ENCODE assay signal across 23 cellular contexts in genomic region chr5:1037671-1038416, GRCh38. TPM values are rescaled to one million over a fixed set of nuclear protein-coding genes. Genes with fewer than 3 reads are reported as not detected.
DNase-seq lines count a peak whose midpoint lies in the region; ATAC-seq, FAIRE-seq and TF ChIP-seq lines count a peak whose summit lies in the region.
"Had no signal": no experiment of that assay in that cellular context is flagged by ENCODE, and none has a peak within 500 bp of the region (broad histone marks: within the 10 kb centered on the region; RNA-seq: fewer than 3 reads in every experiment).

No MANE protein-coding gene starts in this region.

- H3F3A ChIP-seq in SK-N-SH (replicated peaks; ENCODE audit: insufficient read depth) = no peaks in the 10 kb centered on the region

- H3K4me1 ChIP-seq in SK-N-SH (ENCODE audit: control insufficient read depth in 1 of 2, insufficient read depth in 2 of 2, low read depth in 1 of 2, low read length in 1 of 2) = no peaks in the 10 kb centered on the region
- H3K4me1 ChIP-seq in K562 (replicated peaks in 1 of 2; ENCODE audit: control insufficient read depth in 2 of 2, insufficient read depth in 2 of 2, low read length in 2 of 2) = peaks cover 0 to 23% of the 10 kb centered on the region in 2 experiments; a peak in 2 of 5 replicates
- H3K4me1 ChIP-seq in right cardiac atrium (ENCODE audit: control insufficient read depth, insufficient read depth, low read length) = no peaks in the 10 kb centered on the region
- H3K4me1 ChIP-seq: SJCRH30 had no signal

- H3K9me3 Mint-ChIP-seq in activated CD8-positive, alpha-beta T cell treated with anti-CD3 and anti-CD28 coated beads, Interleukin-2, amount 10 ng/mL, durations not matched to agents 7 days and 5 days (ENCODE audit: insufficient read depth) = no peaks in the 10 kb centered on the region
- H3K9me3 Mint-ChIP-seq: CD8-positive, alpha-beta T cell had no signal

- no peaks in the 10 kb centered on the region for H3K9me2 ChIP-seq in SK-N-SH

- H3K27me3 ChIP-seq in SK-N-SH (ENCODE audit: insufficient read depth) (no peaks in the 10 kb centered on the region), K562 (ENCODE audit: control insufficient read depth in 2 of 2, insufficient read depth in 2 of 2, low read length in 2 of 2) (peaks cover 16 to 49% of the 10 kb centered on the region in 2 experiments; a peak in 4 of 5 replicates), right cardiac atrium (ENCODE audit: control insufficient read depth, insufficient read depth) (no peaks in the 10 kb centered on the region)
- H3K27me3 ChIP-seq: SJCRH30 had no signal

- no peaks in the 10 kb centered on the region for H3K27me3 Mint-ChIP-seq in activated CD8-positive, alpha-beta T cell treated with anti-CD3 and anti-CD28 coated beads, Interleukin-2, amount 10 ng/mL, durations not matched to agents 7 days and 5 days (ENCODE audit: low read depth)

- FAIRE-seq in K562 (lab: Jason Lieb, UNC) = no peak
- FAIRE-seq: GM12891, GM19239 had no signal

- intact Hi-C loops in K562 (cut with micrococcal nuclease) (no loop called here), right cardiac atrium (cut with DNase I) (no loop called here), posterior vena cava (cut with DNase I) (no loop called here)

- H3K9ac ChIP-seq in SK-N-SH (no peak overlapping the region), K562 (ENCODE audit: insufficient read depth in 1 of 2, low read depth in 2 of 2, low read length in 2 of 2) (no peak overlapping the region; a peak in 1 of 4 replicates)
- H3K9ac ChIP-seq: KMS-11 had no signal

- no peaks in the 10 kb centered on the region for H3K79me2 ChIP-seq in SK-N-SH (ENCODE audit: insufficient read depth)
- H3K79me2 ChIP-seq in K562 (ENCODE audit: control insufficient read depth, insufficient read depth, low read length) = no peaks in the 10 kb centered on the region

- H3K9me3 ChIP-seq in SK-N-SH (no peaks in the 10 kb centered on the region), K562 (replicated peaks; ENCODE audit: control insufficient read depth, insufficient read depth, low read depth, low read length) (no peaks in the 10 kb centered on the region; the same call in 1 of the 2 replicates), right cardiac atrium (ENCODE audit: control insufficient read depth, low read length) (no peaks in the 10 kb centered on the region)
- H3K9me3 ChIP-seq: SJCRH30 had no signal

- no peaks in the 10 kb centered on the region for H3K36me3 Mint-ChIP-seq in activated CD8-positive, alpha-beta T cell treated with anti-CD3 and anti-CD28 coated beads, Interleukin-2, amount 10 ng/mL, durations not matched to agents 7 days and 5 days (ENCODE audit: low read depth)
- H3K36me3 Mint-ChIP-seq: CD8-positive, alpha-beta T cell had no signal

- no peak overlapping the region for H2AFZ ChIP-seq in SK-N-SH (ENCODE audit: low read depth)
- no peak overlapping the region for H2AFZ ChIP-seq in K562 (ENCODE audit: low read depth, low read length)
- H2AFZ ChIP-seq: PC-9 had no signal

- no peak overlapping the region for H3K27ac ChIP-seq in SK-N-SH (ENCODE audit: low read depth in 2 of 2, low read length in 1 of 2)
- H3K27ac ChIP-seq in K562 (ENCODE audit: extremely low read depth, low read depth, low read length) = no peak overlapping the region
- no peak overlapping the region for H3K27ac ChIP-seq in right cardiac atrium (ENCODE audit: low read length)
- H3K27ac ChIP-seq: 22Rv1, KMS-11, PC-9, RWPE1, SJCRH30 had no signal

- no peak overlapping the region for H3K4me2 ChIP-seq in SK-N-SH
- no peak overlapping the region for H3K4me2 ChIP-seq in K562 (ENCODE audit: insufficient read depth, low read length)
- H3K4me2 ChIP-seq: KMS-11, PC-9 had no signal

- WGBS in SK-N-SH (ENCODE audit: low lambda C conversion rate) = 91% methylated on average over 14 of the region's 43 CpGs
- 13% methylated on average over 41 of the region's 43 CpGs for WGBS in K562 (ENCODE audit: insufficient coverage, low coverage, missing lambda C conversion rate)
- 92% methylated on average over 43 of the region's 43 CpGs for WGBS in right cardiac atrium

- H3K4me3 Mint-ChIP-seq in activated CD8-positive, alpha-beta T cell treated with anti-CD3 and anti-CD28 coated beads, Interleukin-2, amount 10 ng/mL, durations not matched to agents 7 days and 5 days = no peak overlapping the region
- H3K4me3 Mint-ChIP-seq: CD8-positive, alpha-beta T cell had no signal

- BruUV-seq in K562 (replicated peaks; lab: Mats Ljungman, UMichigan) = no TSS peak

- no peak overlapping the region for H3K27ac Mint-ChIP-seq in activated CD8-positive, alpha-beta T cell treated with anti-CD3 and anti-CD28 coated beads, Interleukin-2, amount 10 ng/mL, durations not matched to agents 7 days and 5 days
- H3K27ac Mint-ChIP-seq: CD8-positive, alpha-beta T cell had no signal

- H3K4me3 ChIP-seq in SK-N-SH (ENCODE audit: low read depth in 2 of 2, low read length in 1 of 2) (no peak overlapping the region), K562 (no peak overlapping the region), right cardiac atrium (ENCODE audit: low read length) (no peak overlapping the region)
- H3K4me3 ChIP-seq: PC-9, SJCRH30 had no signal

- TF ChIP-seq EP300 in SK-N-SH (IDR thresholded peaks at IDR 0.05; ENCODE audit: borderline replicate concordance in 1 of 2, low read depth in 1 of 2, low read length in 1 of 2) (no peak), K562 (IDR thresholded peaks at IDR 0.05; ENCODE audit: low read length) (no peak)

- in situ Hi-C loops in K562 (cut with MboI) = no loop called here

- no peaks in the 10 kb centered on the region for H3K9me1 ChIP-seq in K562 (ENCODE audit: control insufficient read depth, insufficient read depth, low read length)

- TF ChIP-seq CTCF in SK-N-SH (IDR thresholded peaks at IDR 0.05) (no peak), K562 (IDR thresholded peaks at IDR 0.05 in 2 of 3, conservative IDR thresholded peaks at IDR 0.05 in 1 of 3; ENCODE audit: insufficient read depth in 2 of 3, low read depth in 1 of 3, low read length in 3 of 3) (no peak)

- no peaks in the 10 kb centered on the region for H3K36me3 ChIP-seq in SK-N-SH (replicated peaks in 1 of 2; ENCODE audit: control insufficient read depth in 1 of 2, insufficient read depth in 2 of 2, low read length in 1 of 2)
- no peaks in the 10 kb centered on the region for H3K36me3 ChIP-seq in K562 (ENCODE audit: control insufficient read depth, insufficient read depth, low read length)
- H3K36me3 ChIP-seq: SJCRH30 had no signal

- CTCF ChIA-PET in SK-N-SH (lab: Yijun Ruan, JAX) = no interaction called here
- CTCF ChIA-PET in K562 (lab: Yijun Ruan, JAX; ENCODE audit: low intra/inter-chr PET ratio) = no interaction called here
- CTCF ChIA-PET in activated CD8-positive, alpha-beta T cell treated with anti-CD3 and anti-CD28 coated beads, Interleukin-2, amount 10 ng/mL, durations not matched to agents 7 days and 5 days (lab: Charles Lee) = no interaction called here

- POLR2A ChIA-PET in SK-N-SH (lab: Yijun Ruan, JAX) = no interaction called here
- POLR2A ChIA-PET in K562 (lab: Yijun Ruan, JAX) = interaction anchor here (0.6 to 0.7 kb wide), 2 partner anchors 28 to 94 kb away, joined by 3 read pairs; no protein-coding TSS in a partner anchor
- POLR2A ChIA-PET in activated CD8-positive, alpha-beta T cell treated with anti-CD3 and anti-CD28 coated beads, Interleukin-2, amount 10 ng/mL, durations not matched to agents 7 days and 5 days (lab: Charles Lee) = no interaction called here

- no peak for TF ChIP-seq POLR2A in K562 (conservative IDR thresholded peaks at IDR 0.05)

- DNase-seq in SK-N-SH (peak; percentile 18), K562 (ENCODE audit: extremely low read depth in 1 of 4, low spot score in 3 of 4) (no peak), right cardiac atrium (peak; percentile 12 to 53 (median 45)), posterior vena cava (ENCODE audit: low spot score) (peak; percentile 78)
- DNase-seq in activated CD4-positive, alpha-beta T cell treated with anti-CD3 and anti-CD28 coated beads for 4 hours = no peak
- no peak for DNase-seq in activated CD8-positive, alpha-beta T cell treated with anti-CD3 and anti-CD28 coated beads, Interleukin-2, amount 10 ng/mL, durations not matched to agents 7 days and 5 days
- DNase-seq: Calu3; CD8-positive, alpha-beta T cell; EL; GOT3; NCI-H1417 treated with DMSO at 0.1 percent for 48 hours; NCI-H1930; NCI-H526; PC-9; SJCRH30 had no signal

- H4K20me1 ChIP-seq in SK-N-SH (ENCODE audit: insufficient read depth) = no peaks in the 10 kb centered on the region
- peaks cover under 1% of the 10 kb centered on the region; the same call in 1 of the 2 replicates for H4K20me1 ChIP-seq in K562 (replicated peaks; ENCODE audit: control insufficient read depth, insufficient read depth, low read length)

- ATAC-seq in SK-N-SH treated with all-trans-retinoic acid at 6 μM for 48 hours = no peak
- ATAC-seq in K562 = peak; percentile 47
- ATAC-seq in right cardiac atrium = no peak
- no peak for ATAC-seq in HG03108 (IDR thresholded peaks at IDR 0.05; ENCODE audit: unreplicated experiment)
- no peak for ATAC-seq in activated CD8-positive, alpha-beta T cell treated with anti-CD3 and anti-CD28 coated beads, Interleukin-2, amount 10 ng/mL, durations not matched to agents 7 days and 5 days
- ATAC-seq: CD8-positive, alpha-beta T cell had no signal

- no peaks in the 10 kb centered on the region for H3K4me1 Mint-ChIP-seq in activated CD8-positive, alpha-beta T cell treated with anti-CD3 and anti-CD28 coated beads, Interleukin-2, amount 10 ng/mL, durations not matched to agents 7 days and 5 days (ENCODE audit: low read depth)

- TF ChIP-seq RAD21 in SK-N-SH (IDR thresholded peaks at IDR 0.05; ENCODE audit: low read length) (no peak), K562 (CRISPR knock-in tag; conservative IDR thresholded peaks at IDR 0.05 in 1 of 2, IDR thresholded peaks at IDR 0.05 in 1 of 2) (no peak)

RNA-seq across cellular contexts. Expression of gene NKD2, which starts 29.2 kb away (rescaled TPM):
- polyA plus RNA-seq in SK-N-SH (2012; rRNA removed) (not detected in 2 replicates), K562 (2011; rRNA removed) (0.20 and 0.65 TPM in 2 replicates), K562 (2014; fragmentation: Illumina TruSeq; extraction: Trizol) (not detected in 2 replicates), K562 (2014; fragmentation: Nextera tagmentation; extraction: Ambion mirVana) (not detected), K562 (2014; rRNA removed) (0.09 TPM in 1 of 2 replicates, not detected in the other), right cardiac atrium (2.6 TPM)
- not detected in 2 replicates for polyA plus RNA-seq in SK-N-SH (2012; cell fraction: cytosol; rRNA removed)
- polyA plus RNA-seq in SK-N-SH (2012; cell fraction: nucleus; rRNA removed) = 0.06 TPM in 1 of 2 replicates, not detected in the other
- 0.55 and 2.0 TPM in 2 replicates for total RNA-seq in K562 (2011; cell fraction: chromatin; rRNA removed; ENCODE audit: low replicate concordance)
- total RNA-seq in K562 (2011; cell fraction: nucleolus; rRNA removed) = 0.67 and 1.7 TPM in 2 replicates
- 0.37 TPM in 1 of 2 replicates, not detected in the other for total RNA-seq in K562 (2011; cell fraction: nucleoplasm; rRNA removed)
- total RNA-seq in K562 (2014; rRNA removed) (0.12 and 0.64 TPM in 2 replicates), K562 (2014; rRNA removed; fragmentation: Illumina TruSeq; extraction: Trizol) (not detected in 2 replicates), K562 (2015; rRNA removed; fragmentation: Illumina TruSeq; extraction: Trizol) (not detected in 2 replicates), K562 (2021) (0.35 and 0.38 TPM in 2 replicates), right cardiac atrium (1 to 10 TPM; 1.9 to 8.6 (median 3.1) TPM), posterior vena cava (1 to 10 TPM; 2.7 to 5.0 TPM)
- polyA plus RNA-seq in K562 (2011; cell fraction: cytosol; rRNA removed) = 0.29 TPM in 1 of 2 replicates, not detected in the other
- 3.0 and 5.0 TPM in 2 replicates for polyA plus RNA-seq in K562 (2011; cell fraction: nucleus; rRNA removed)
- 0.16 and 0.98 TPM in 2 replicates for polyA plus RNA-seq in K562 (2012)
- not detected in 2 replicates for polyA minus RNA-seq in K562 (2011; rRNA and poly(A)+ RNA removed)
- polyA minus RNA-seq in K562 (2011; cell fraction: cytosol; rRNA and poly(A)+ RNA removed) = 1.3 TPM in 1 of 2 replicates, not detected in the other
- 1.00 and 1.3 TPM in 2 replicates for polyA minus RNA-seq in K562 (2011; cell fraction: nucleus; rRNA and poly(A)+ RNA removed)
- 1 to 10 TPM; 1.3 to 3.2 TPM for total RNA-seq in activated CD8-positive, alpha-beta T cell treated with anti-CD3 and anti-CD28 coated beads, Interleukin-2, amount 10 ng/mL, durations not matched to agents 7 days and 5 days
- total RNA-seq: SJCRH30 had no signal
- polyA plus RNA-seq: BJ had no signal

Comparison
In these comparisons a context has a peak if more than half of its experiments do, and no peak if none do; other contexts are left out.
1. DNase-seq: peak in SK-N-SH (single experiment), right cardiac atrium (3 of 3) and posterior vena cava (single experiment); none in K562 (0 of 4), activated CD4-positive, alpha-beta T cell treated with anti-CD3 and anti-CD28 coated beads for 4 hours (0 of 2) and activated CD8-positive, alpha-beta T cell treated with anti-CD3 and anti-CD28 coated beads, Interleukin-2, amount 10 ng/mL, durations not matched to agents 7 days and 5 days (single experiment).